Comparison of ENCODE assay signal across 20 cellular contexts in the genomic region with DNA sequence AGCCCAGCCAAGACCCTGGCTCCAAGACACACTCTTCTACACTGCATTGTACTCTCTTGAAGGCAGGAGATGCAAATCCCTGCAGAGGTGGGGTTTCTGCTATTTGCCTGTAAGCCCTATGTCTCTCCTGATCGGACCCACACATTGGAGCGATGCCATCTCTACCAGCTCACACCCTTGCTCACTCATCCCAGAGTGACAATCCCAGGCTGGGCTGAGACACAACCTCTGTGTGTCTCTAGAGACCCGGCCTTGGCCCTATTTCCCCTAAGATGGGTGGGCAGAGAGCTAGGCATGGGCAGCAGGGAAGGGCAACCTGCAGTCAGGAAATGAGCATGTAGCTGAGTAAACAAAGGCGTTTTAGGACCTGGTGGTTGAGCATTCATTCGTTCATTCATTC. TPM values are rescaled to one million over a fixed set of nuclear protein-coding genes. Genes with fewer than 3 reads are reported as not detected.
DNase-seq lines count a peak whose midpoint lies in the region; ATAC-seq, FAIRE-seq and TF ChIP-seq lines count a peak whose summit lies in the region.
"Had no signal": no experiment of that assay in that cellular context is flagged by ENCODE, and none has a peak within 500 bp of the region (broad histone marks: within the 10 kb centered on the region; RNA-seq: fewer than 3 reads in every experiment).

No MANE protein-coding gene starts in this region.

- H3K23me2 ChIP-seq in H1 (ENCODE audit: low read depth, low read length): no peaks in the 10 kb centered on the region

- TF ChIP-seq EP300 in H1 (IDR thresholded peaks at IDR 0.05; ENCODE audit: borderline replicate concordance in 1 of 2, low read depth in 2 of 2, low read length in 2 of 2): no peak

- no peak overlapping the region for H3K56ac ChIP-seq in H1 (replicated peaks; ENCODE audit: insufficient read length, low read depth, low read length)

- no peak for TF ChIP-seq RAD21 in H1 (IDR thresholded peaks at IDR 0.05 in 1 of 2, conservative IDR thresholded peaks at IDR 0.05 in 1 of 2; ENCODE audit: low read depth in 2 of 2, low read length in 2 of 2)

- H3K4me1 ChIP-seq in H1 (replicated peaks in 1 of 4; ENCODE audit: control insufficient read depth in 3 of 4, insufficient read depth in 4 of 4, low read length in 3 of 4): 0 out of 7 replicates have a peak, but pooled peaks cover 0 to 2% (median 0%) of the 10 kb centered on the region in 4 experiments
- H3K4me1 ChIP-seq in Peyer's patch: no peaks in the 10 kb centered on the region
- H3K4me1 ChIP-seq: A549 had no signal

- TF ChIP-seq POLR2A in H1 (IDR thresholded peaks at IDR 0.05; ENCODE audit: control extremely low read depth in 1 of 2, low read depth in 2 of 2, low read length in 2 of 2) (no peak), Peyer's patch (IDR thresholded peaks at IDR 0.05) (no peak)

- H3K79me2 ChIP-seq in H1 (ENCODE audit: control insufficient read depth in 1 of 2, insufficient read depth in 2 of 2, low read length in 2 of 2): no peaks in the 10 kb centered on the region

- no peak overlapping the region for H3K27ac Mint-ChIP-seq in T-helper 2 cell treated with Interferon-gamma antibody and Interleukin-4, amounts not matched to agents 5 μg/mL and 100 μg/mL, for 36 hours
- H3K27ac Mint-ChIP-seq: CD4-positive, alpha-beta T cell had no signal

- no peak overlapping the region for H3K4me3 Mint-ChIP-seq in T-helper 2 cell treated with Interferon-gamma antibody and Interleukin-4, amounts not matched to agents 5 μg/mL and 100 μg/mL, for 36 hours
- H3K4me3 Mint-ChIP-seq: CD4-positive, alpha-beta T cell; H9 had no signal

- no peaks in the 10 kb centered on the region for H3K9me3 Mint-ChIP-seq in T-helper 2 cell treated with Interferon-gamma antibody and Interleukin-4, amounts not matched to agents 5 μg/mL and 100 μg/mL, for 36 hours
- H3K9me3 Mint-ChIP-seq: CD4-positive, alpha-beta T cell; H9 had no signal

- H2AK5ac ChIP-seq in H1 (ENCODE audit: low read depth, low read length): no peak overlapping the region

- no peak overlapping the region for H3K18ac ChIP-seq in H1 (ENCODE audit: extremely low read depth, low read length)

- DNase-seq in DMS79 treated with DMSO at 0.1 percent for 48 hours (lab: John Stamatoyannopoulos, UW) (peak; percentile 21), DMS79 (lab: John Stamatoyannopoulos, UW) (no peak), H1 (ENCODE audit: low read depth in 1 of 2, low spot score in 2 of 2) (no peak), mesenteric fat pad (ENCODE audit: low spot score) (peak; percentile 73), Peyer's patch (no peak), HuH-7.5 (ENCODE audit: low spot score) (no peak)
- no peak for DNase-seq in T-helper 2 cell treated with Interferon-gamma antibody and Interleukin-4, amounts not matched to agents 5 μg/mL and 100 μg/mL, for 36 hours (ENCODE audit: low spot score)
- DNase-seq: AML-193; CD4-positive, alpha-beta T cell; GF-D8; GOT3; H9; IMR-90 had no signal

- H2BK120ac ChIP-seq in H1 (replicated peaks; ENCODE audit: low read depth, low read length): no peak overlapping the region

- H4K5ac ChIP-seq in H1 (ENCODE audit: insufficient read length, low read depth, low read length): no peak overlapping the region

- no peak overlapping the region for H3K23ac ChIP-seq in H1 (ENCODE audit: insufficient read length)

- H3K14ac ChIP-seq in H1 (ENCODE audit: insufficient read length): no peak overlapping the region

- H3K4me1 Mint-ChIP-seq in T-helper 2 cell treated with Interferon-gamma antibody and Interleukin-4, amounts not matched to agents 5 μg/mL and 100 μg/mL, for 36 hours (ENCODE audit: low read depth): no peaks in the 10 kb centered on the region

- H3K9me3 ChIP-seq in H1 (ENCODE audit: insufficient read depth in 2 of 2, low read depth in 1 of 2, low read length in 1 of 2) (no peaks in the 10 kb centered on the region), Peyer's patch (no peaks in the 10 kb centered on the region)
- H3K9me3 ChIP-seq: A549, Caco-2 had no signal

- no peak overlapping the region for H2BK12ac ChIP-seq in H1 (ENCODE audit: low read depth, low read length)

- H4K91ac ChIP-seq in H1 (replicated peaks; ENCODE audit: insufficient read length, low read length): no peak overlapping the region

- H3K79me1 ChIP-seq in H1 (ENCODE audit: low read depth, low read length): no peaks in the 10 kb centered on the region

- no peaks in the 10 kb centered on the region for H3K36me3 Mint-ChIP-seq in T-helper 2 cell treated with Interferon-gamma antibody and Interleukin-4, amounts not matched to agents 5 μg/mL and 100 μg/mL, for 36 hours (ENCODE audit: low read depth)

- H3K9ac ChIP-seq in H1 (replicated peaks in 1 of 4; ENCODE audit: extremely low read depth in 1 of 4, low read depth in 3 of 4, low read length in 3 of 4): no peak overlapping the region

- no peaks in the 10 kb centered on the region for H4K20me1 ChIP-seq in H1 (replicated peaks in 1 of 2; ENCODE audit: control insufficient read depth in 1 of 2, insufficient read depth in 2 of 2, low read length in 2 of 2)

- H3K4me3 ChIP-seq in H1 (ENCODE audit: extremely low read depth in 1 of 4, insufficient read depth in 2 of 4, low read depth in 3 of 4, low read length in 4 of 4) (no peak overlapping the region), Peyer's patch (no peak overlapping the region)
- H3K4me3 ChIP-seq: A549 had no signal

- no peak overlapping the region for H2BK5ac ChIP-seq in H1 (ENCODE audit: low read depth, low read length)

- H2BK20ac ChIP-seq in H1 (ENCODE audit: low read length): no peak overlapping the region

- no peak overlapping the region for H2BK15ac ChIP-seq in H1 (ENCODE audit: low read length)

- no peak for FAIRE-seq in H1 (lab: Jason Lieb, UNC)
- FAIRE-seq: A549, D721Med had no signal

- POLR2A ChIA-PET in H1 (lab: Charles Lee; ENCODE audit: partially characterized antibody): no interaction called here

- peak overlapping the region; percentile 22; the same call in 1 of the 2 replicates for H4K8ac ChIP-seq in H1 (ENCODE audit: extremely low read depth, insufficient read depth, low read length)

- H3K27ac ChIP-seq in H1 (ENCODE audit: low read depth, low read length) (no peak overlapping the region), Peyer's patch (no peak overlapping the region)
- H3K27ac ChIP-seq: 22Rv1, A549, C4-2B, HL-60 had no signal

- H3K36me3 ChIP-seq in H1 (ENCODE audit: control insufficient read depth in 2 of 4, insufficient read depth in 4 of 4, low read length in 3 of 4) (no peaks in the 10 kb centered on the region), Peyer's patch (no peaks in the 10 kb centered on the region)

- peaks cover 5% of the 10 kb centered on the region for H3K27me3 Mint-ChIP-seq in T-helper 2 cell treated with Interferon-gamma antibody and Interleukin-4, amounts not matched to agents 5 μg/mL and 100 μg/mL, for 36 hours (ENCODE audit: low read depth)

- H3K27me3 ChIP-seq in H1 (replicated peaks in 1 of 4; ENCODE audit: control insufficient read depth in 3 of 4, extremely low read depth in 1 of 4, insufficient read depth in 3 of 4, low read length in 3 of 4) (no peaks in the 10 kb centered on the region), Peyer's patch (no peaks in the 10 kb centered on the region)

- 95% methylated on average over 5 of the region's 5 CpGs; no CpG with 5 or more reads in 1 of the 2 experiments for WGBS in H1 (ENCODE audit: extremely low coverage in 1 of 2, insufficient coverage in 1 of 2, insufficient read length in 1 of 2, insufficient replicate concordance in 2 of 2, low coverage in 1 of 2, low lambda C conversion rate in 2 of 2, missing lambda C conversion rate in 1 of 2), 2 experiments

- no peak overlapping the region for H3K4me2 ChIP-seq in H1 (ENCODE audit: insufficient read depth in 1 of 2, low read depth in 2 of 2, low read length in 2 of 2)
- H3K4me2 ChIP-seq: A549 had no signal

- TF ChIP-seq CTCF in H1 (IDR thresholded peaks at IDR 0.05; ENCODE audit: control extremely low read depth in 1 of 3, insufficient read depth in 1 of 3, low read depth in 1 of 3, low read length in 3 of 3) (no peak), Peyer's patch (IDR thresholded peaks at IDR 0.05) (no peak)

- H2AFZ ChIP-seq in H1 (ENCODE audit: low read length): no peak overlapping the region

- CTCF ChIA-PET in H1 (lab: Charles Lee; ENCODE audit: partially characterized antibody): interaction anchor here (0.8 to 1.6 kb wide), 3 partner anchors 11 to 120 kb away, joined by 3 to 4 read pairs (median 3); no protein-coding TSS in a partner anchor

- no peak for ATAC-seq in HG02870 (IDR thresholded peaks at IDR 0.05; ENCODE audit: unreplicated experiment)

- no peak overlapping the region for H3K4ac ChIP-seq in H1 (replicated peaks; ENCODE audit: insufficient read length, low read depth, low read length)

TF ChIP-seq in H1, 55 proteins besides CTCF, POLR2A, EP300 and RAD21 (continues in another document):
- TF ChIP-seq FOSL1 (IDR thresholded peaks at IDR 0.05; ENCODE audit: insufficient read depth, low read depth, low read length): no peak
- TF ChIP-seq BRCA1 (IDR thresholded peaks at IDR 0.05; ENCODE audit: low read depth, low read length): no peak
- no peak for TF ChIP-seq TBP (IDR thresholded peaks at IDR 0.05; ENCODE audit: low read depth, low read length)
- no peak for TF ChIP-seq CREB1 (IDR thresholded peaks at IDR 0.05)
- TF ChIP-seq RFX5 (IDR thresholded peaks at IDR 0.05; ENCODE audit: borderline replicate concordance, low read depth, low read length): no peak
- TF ChIP-seq, protein P1, sequence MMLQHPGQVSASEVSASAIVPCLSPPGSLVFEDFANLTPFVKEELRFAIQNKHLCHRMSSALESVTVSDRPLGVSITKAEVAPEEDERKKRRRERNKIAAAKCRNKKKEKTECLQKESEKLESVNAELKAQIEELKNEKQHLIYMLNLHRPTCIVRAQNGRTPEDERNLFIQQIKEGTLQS (IDR thresholded peaks at IDR 0.05; ENCODE audit: insufficient read depth, low read depth, low read length): no peak
- TF ChIP-seq KDM4A (IDR thresholded peaks at IDR 0.05; ENCODE audit: low read depth, low read length, severe bottlenecking): no peak
- no peak for TF ChIP-seq ASH2L (IDR thresholded peaks at IDR 0.05; ENCODE audit: low read length)
- no peak for TF ChIP-seq SIRT6 (IDR thresholded peaks at IDR 0.05; ENCODE audit: low read length)
- TF ChIP-seq BACH1 (IDR thresholded peaks at IDR 0.05; ENCODE audit: low read length): no peak
- TF ChIP-seq HDAC6 (IDR thresholded peaks at IDR 0.05; ENCODE audit: low read depth, low read length): no peak

RNA-seq across cellular contexts. Expression of a gene that starts 25.6 kb away (rescaled TPM):
- total RNA-seq in H1 (2021; fragmentation: NEBNext Ultra II Directional; extraction: Animal tissue kit (Norgen Biotek cat#: 25700)): 3.7 and 3.8 TPM in 2 replicates
- polyA plus RNA-seq in H1 (2011; rRNA removed): 3.2 and 3.4 TPM in 2 replicates
- 3.0 TPM for polyA plus RNA-seq in H1 (2011; cell fraction: cytosol; rRNA removed)
- 2.2 TPM for polyA plus RNA-seq in H1 (2011; cell fraction: nucleus; rRNA removed)
- 2.0 to 2.3 TPM (median 2.1 TPM) in 4 replicates for polyA plus RNA-seq in H1 (2012, experiment 1 of 2)
- polyA plus RNA-seq in H1 (2012, experiment 2 of 2): 3.0 TPM
- polyA plus RNA-seq in H1 (2013, experiment 1 of 2): 1.5 TPM
- polyA plus RNA-seq in H1 (2013, experiment 2 of 2): 1.7 TPM
- 1.9 and 2.0 TPM in 2 replicates for polyA minus RNA-seq in H1 (2011; rRNA and poly(A)+ RNA removed)
- 1.7 TPM for polyA minus RNA-seq in H1 (2011; cell fraction: cytosol; rRNA and poly(A)+ RNA removed)
- 1.9 TPM for polyA minus RNA-seq in H1 (2011; cell fraction: nucleus; rRNA and poly(A)+ RNA removed)
- total RNA-seq in mesenteric fat pad (122 TPM), Peyer's patch (1 to 10 TPM; 1.1 to 3.9 (median 2.7) TPM)

Comparison
In these comparisons a context has a peak if more than half of its experiments do, and no peak if none do; other contexts are left out.
1. DNase-seq: peak in DMS79 treated with DMSO at 0.1 percent for 48 hours (single experiment) and mesenteric fat pad (single experiment); none in DMS79 (single experiment), H1 (0 of 2), T-helper 2 cell treated with Interferon-gamma antibody and Interleukin-4, amounts not matched to agents 5 μg/mL and 100 μg/mL, for 36 hours (single experiment), Peyer's patch (0 of 3) and HuH-7.5 (single experiment).
2. RNA of a gene that starts 25.6 kb away (total RNA-seq): 122 TPM in mesenteric fat pad (single experiment); 3.7 to 3.8 TPM in H1 and 1.1 to 3.9 TPM in Peyer's patch; every median in the first group is over 10 times any median in the second.